ENCODE assay signal across 22 cellular contexts in the genomic region with DNA sequence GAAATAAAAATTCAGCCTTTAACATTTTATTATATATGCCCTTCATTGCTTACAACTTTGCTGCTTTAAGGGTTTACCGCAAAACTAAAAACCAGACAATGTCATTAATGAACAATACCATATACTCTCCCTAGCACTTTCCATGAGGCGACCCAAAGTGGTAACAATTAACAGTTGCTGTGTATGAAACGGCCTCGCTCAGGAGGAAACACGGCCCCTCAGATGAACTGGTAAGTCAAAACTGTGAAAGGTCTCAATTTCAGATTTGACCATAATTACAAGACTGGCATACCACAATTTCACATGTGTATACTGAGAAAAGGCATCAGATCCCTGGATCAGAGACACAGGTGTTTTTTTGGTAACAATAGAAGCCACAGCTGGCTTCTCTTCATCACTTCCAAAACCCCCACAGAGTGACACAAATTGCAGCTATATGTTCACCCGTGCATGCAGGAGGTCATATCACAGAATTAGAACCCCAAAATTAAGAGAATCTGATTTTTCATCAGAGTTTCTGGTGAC.
"Had no signal": no experiment of that assay in that cellular context is flagged by ENCODE, and none has a peak within 500 bp of the region (broad histone marks: within the 10 kb centered on the region; RNA-seq: fewer than 3 reads in every experiment).

No MANE protein-coding gene starts in this region.

- H3K27ac ChIP-seq: colonic mucosa, esophagus squamous epithelium, gastrocnemius medialis, heart right ventricle, left lung, lower lobe of right lung had no signal

- ATAC-seq: effector memory CD8-positive, alpha-beta T cell; esophagus mucosa; gastrocnemius medialis; heart right ventricle; left cardiac atrium; left lung; left ventricle myocardium superior; lower lobe of right lung; naive thymus-derived CD4-positive, alpha-beta T cell had no signal

- H3K4me3 ChIP-seq: colonic mucosa, esophagus squamous epithelium, gastrocnemius medialis, heart right ventricle, left lung, lower lobe of right lung had no signal

- H3K27me3 ChIP-seq: colonic mucosa, esophagus squamous epithelium, gastrocnemius medialis, heart right ventricle, left lung had no signal

- H3K9me3 ChIP-seq: colonic mucosa, esophagus squamous epithelium, gastrocnemius medialis, left lung, lower lobe of right lung had no signal

- H3K36me3 ChIP-seq: colonic mucosa, esophagus squamous epithelium, gastrocnemius medialis, heart right ventricle, left lung, lower lobe of right lung had no signal

- DNase-seq: colonic mucosa; cortex of kidney; effector CD8-positive, alpha-beta T cell; effector memory CD8-positive, alpha-beta T cell; endodermal cell; erythroblast; esophagus squamous epithelium; foreskin fibroblast; foreskin melanocyte; gastrocnemius medialis; glutamatergic neuron; head of caudate nucleus; heart right ventricle; hippocampal formation; left cardiac atrium; left lung; left ventricle myocardium superior; lower lobe of right lung; mesenchymal stem cell; midbrain; naive thymus-derived CD4-positive, alpha-beta T cell had no signal

- H3K4me1 ChIP-seq: colonic mucosa, esophagus squamous epithelium, heart right ventricle, left lung, lower lobe of right lung had no signal
